ENCODE assay signal across 2 cellular contexts in genomic region chr3:135155791-135156190, GRCh38.
TF ChIP-seq lines count a peak whose summit lies in the region.

No MANE protein-coding gene starts in this region.

TF ChIP-seq in liver, 16 proteins besides CTCF, POLR2A, EP300 and RAD21:
- TF ChIP-seq GABPA (IDR thresholded peaks at IDR 0.05 in 1 of 2, conservative IDR thresholded peaks at IDR 0.05 in 1 of 2) (no peak), REST (IDR thresholded peaks at IDR 0.05) (peak; percentile 86), TAF1 (conservative IDR thresholded peaks at IDR 0.05) (peak; percentile 62), MAX (IDR thresholded peaks at IDR 0.05) (peak; percentile 32), YY1 (IDR thresholded peaks at IDR 0.05) (peak; percentile 84), FOXA1 (IDR thresholded peaks at IDR 0.05) (peak; percentile 76), FOXA2 (IDR thresholded peaks at IDR 0.05) (peak; percentile 65), HNF4A (conservative IDR thresholded peaks at IDR 0.05) (peak; percentile 38 to 69), ZBTB33 (IDR thresholded peaks at IDR 0.05) (peak; percentile 42), JUND (IDR thresholded peaks at IDR 0.05) (peak in 1 of 2 donors; percentile 67), ATF3 (IDR thresholded peaks at IDR 0.05) (peak; percentile 18), HNF4G (IDR thresholded peaks at IDR 0.05) (no peak), RXRA (IDR thresholded peaks at IDR 0.05) (peak; percentile 28 to 84), NR2F2 (IDR thresholded peaks at IDR 0.05) (no peak), SP1 (IDR thresholded peaks at IDR 0.05) (peak; percentile 63), EGR1 (IDR thresholded peaks at IDR 0.05; ENCODE audit: low read depth in 2 of 2) (peak in 1 of 2 donors; percentile 38)

TF ChIP-seq in HepG2, 621 proteins besides CTCF, POLR2A, EP300 and RAD21:
- TF ChIP-seq ARNTL (CRISPR knock-in tag; IDR thresholded peaks at IDR 0.05) = no peak
- no peak for TF ChIP-seq ATAD3A (CRISPR knock-in tag; IDR thresholded peaks at IDR 0.05)
- no peak for TF ChIP-seq NR2F6 (IDR thresholded peaks at IDR 0.05)
- no peak for TF ChIP-seq NR2F6 (CRISPR knock-in tag; IDR thresholded peaks at IDR 0.05)
- no peak for TF ChIP-seq JDP2 (CRISPR knock-in tag; IDR thresholded peaks at IDR 0.05; ENCODE audit: borderline replicate concordance)
- TF ChIP-seq NFRKB (IDR thresholded peaks at IDR 0.05) = no peak
- no peak for TF ChIP-seq ZHX2 (IDR thresholded peaks at IDR 0.05; ENCODE audit: low read depth)
- TF ChIP-seq ZHX2 (CRISPR knock-in tag; IDR thresholded peaks at IDR 0.05; ENCODE audit: borderline replicate concordance) = no peak
- no peak for TF ChIP-seq BRF2 (CRISPR knock-in tag; IDR thresholded peaks at IDR 0.05)
- no peak for TF ChIP-seq ZNF292 (CRISPR knock-in tag; IDR thresholded peaks at IDR 0.05; ENCODE audit: borderline replicate concordance, low read depth)
- no peak for TF ChIP-seq MED8 (CRISPR knock-in tag; IDR thresholded peaks at IDR 0.05; ENCODE audit: insufficient replicate concordance)
- no peak for TF ChIP-seq KLF16 (CRISPR knock-in tag; IDR thresholded peaks at IDR 0.05)
- TF ChIP-seq TSC22D2 (CRISPR knock-in tag; IDR thresholded peaks at IDR 0.05; ENCODE audit: borderline replicate concordance) = no peak
- TF ChIP-seq ESRRA (CRISPR knock-in tag; IDR thresholded peaks at IDR 0.05; ENCODE audit: low read depth) = no peak
- no peak for TF ChIP-seq ZBTB7A (CRISPR knock-in tag; IDR thresholded peaks at IDR 0.05)
- no peak for TF ChIP-seq ZNF713 (CRISPR knock-in tag; IDR thresholded peaks at IDR 0.05)
- TF ChIP-seq ATF7-NPFF (CRISPR knock-in tag; IDR thresholded peaks at IDR 0.05; ENCODE audit: low read depth) = no peak
- no peak for TF ChIP-seq ZNF430 (CRISPR knock-in tag; IDR thresholded peaks at IDR 0.05)
- no peak for TF ChIP-seq PRDM4 (CRISPR knock-in tag; IDR thresholded peaks at IDR 0.05; ENCODE audit: borderline replicate concordance)
- TF ChIP-seq TFDP1 (CRISPR knock-in tag; IDR thresholded peaks at IDR 0.05; ENCODE audit: borderline replicate concordance) = no peak
- no peak for TF ChIP-seq ZGPAT (CRISPR knock-in tag; IDR thresholded peaks at IDR 0.05)
- no peak for TF ChIP-seq FOXP4 (CRISPR knock-in tag; IDR thresholded peaks at IDR 0.05)
